Comparison of ENCODE assay signal across 32 cellular contexts in genomic region chr15:39227001-39227400, GRCh38.
"Had no signal": no experiment of that assay in that cellular context is flagged by ENCODE, and none has a peak within 500 bp of the region (broad histone marks: within the 10 kb centered on the region; RNA-seq: fewer than 3 reads in every experiment).

No MANE protein-coding gene starts in this region.

- H3K4me2 ChIP-seq: KMS-11, PC-9 had no signal

- H3K4me3 ChIP-seq: PC-9 had no signal

- H3K9ac ChIP-seq: KMS-11 had no signal

- H3K4me3 Mint-ChIP-seq: activated CD4-positive, alpha-beta memory T cell treated with anti-CD3 and anti-CD28 coated beads, Interleukin-2, amount 10 ng/mL, durations not matched to agents 7 days and 5 days; activated CD8-positive, alpha-beta memory T cell treated with anti-CD3 and anti-CD28 coated beads, Interleukin-2, amount 10 ng/mL, durations not matched to agents 7 days and 5 days; activated naive CD4-positive, alpha-beta T cell treated with anti-CD3 and anti-CD28 coated beads, Interleukin-2, amount 10 ng/mL, durations not matched to agents 7 days and 5 days; activated naive CD8-positive, alpha-beta T cell; activated naive CD8-positive, alpha-beta T cell treated with anti-CD3 and anti-CD28 coated beads, Interleukin-2, amount 50 U/mL, for 24 hours; brain; T-cell; T-helper 17 cell had no signal

- H2AFZ ChIP-seq: PC-9 had no signal

- H3K27ac ChIP-seq: KMS-11, PC-9, VCaP had no signal

- H3K27me3 Mint-ChIP-seq: activated naive CD8-positive, alpha-beta T cell had no signal

- ATAC-seq: activated CD8-positive, alpha-beta memory T cell treated with anti-CD3 and anti-CD28 coated beads, Interleukin-2, amount 10 ng/mL, durations not matched to agents 7 days and 5 days; activated naive CD8-positive, alpha-beta T cell treated with anti-CD3 and anti-CD28 coated beads, Interleukin-2, amount 50 U/mL, for 24 hours; Right ventricle myocardium inferior; SK-N-SH treated with all-trans-retinoic acid at 6 μM for 48 hours; T-cell; T-helper 17 cell had no signal

- H3K36me3 Mint-ChIP-seq: activated CD8-positive, alpha-beta memory T cell treated with anti-CD3 and anti-CD28 coated beads, Interleukin-2, amount 10 ng/mL, durations not matched to agents 7 days and 5 days; activated naive CD4-positive, alpha-beta T cell treated with anti-CD3 and anti-CD28 coated beads, Interleukin-2, amount 10 ng/mL, durations not matched to agents 7 days and 5 days; activated naive CD8-positive, alpha-beta T cell; brain; T-cell had no signal

- H3K27ac Mint-ChIP-seq: activated CD4-positive, alpha-beta memory T cell treated with anti-CD3 and anti-CD28 coated beads, Interleukin-2, amount 10 ng/mL, durations not matched to agents 7 days and 5 days; activated CD8-positive, alpha-beta memory T cell treated with anti-CD3 and anti-CD28 coated beads, Interleukin-2, amount 10 ng/mL, durations not matched to agents 7 days and 5 days; activated naive CD4-positive, alpha-beta T cell treated with anti-CD3 and anti-CD28 coated beads, Interleukin-2, amount 10 ng/mL, durations not matched to agents 7 days and 5 days; activated naive CD8-positive, alpha-beta T cell; activated naive CD8-positive, alpha-beta T cell treated with anti-CD3 and anti-CD28 coated beads, Interleukin-2, amount 50 U/mL, for 24 hours; T-cell; T-helper 17 cell had no signal

- H3K9me3 Mint-ChIP-seq: activated CD4-positive, alpha-beta memory T cell treated with anti-CD3 and anti-CD28 coated beads, Interleukin-2, amount 10 ng/mL, durations not matched to agents 7 days and 5 days; activated naive CD4-positive, alpha-beta T cell treated with anti-CD3 and anti-CD28 coated beads, Interleukin-2, amount 10 ng/mL, durations not matched to agents 7 days and 5 days; activated naive CD8-positive, alpha-beta T cell treated with anti-CD3 and anti-CD28 coated beads, Interleukin-2, amount 50 U/mL, for 24 hours; T-cell had no signal

- H3K4me1 Mint-ChIP-seq: activated CD4-positive, alpha-beta memory T cell treated with anti-CD3 and anti-CD28 coated beads, Interleukin-2, amount 10 ng/mL, durations not matched to agents 7 days and 5 days; activated CD8-positive, alpha-beta memory T cell treated with anti-CD3 and anti-CD28 coated beads, Interleukin-2, amount 10 ng/mL, durations not matched to agents 7 days and 5 days; activated naive CD4-positive, alpha-beta T cell treated with anti-CD3 and anti-CD28 coated beads, Interleukin-2, amount 10 ng/mL, durations not matched to agents 7 days and 5 days; activated naive CD8-positive, alpha-beta T cell treated with anti-CD3 and anti-CD28 coated beads, Interleukin-2, amount 50 U/mL, for 24 hours; T-cell; T-helper 17 cell had no signal

- DNase-seq: activated CD4-positive, alpha-beta memory T cell treated with anti-CD3 and anti-CD28 coated beads, Interleukin-2, amount 10 ng/mL, durations not matched to agents 7 days and 5 days; activated CD4-positive, alpha-beta T cell treated with anti-CD3 and anti-CD28 coated beads for 1 hour; activated CD4-positive, alpha-beta T cell treated with anti-CD3 and anti-CD28 coated beads for 48 hours; activated CD4-positive, CD25-positive, alpha-beta regulatory T cell; activated CD8-positive, alpha-beta memory T cell treated with anti-CD3 and anti-CD28 coated beads for 24 hours; activated CD8-positive, alpha-beta memory T cell treated with anti-CD3 and anti-CD28 coated beads, Interleukin-2, amount 10 ng/mL, durations not matched to agents 7 days and 5 days; activated CD8-positive, alpha-beta memory T cell treated with anti-CD3 and anti-CD28 coated beads, Interleukin-2, amount 50 U/mL, for 48 hours; activated effector memory CD4-positive, alpha-beta T cell treated with Interleukin-2 at 50 U/mL for 16 hours; activated naive CD4-positive, alpha-beta T cell treated with anti-CD3 and anti-CD28 coated beads, Interleukin-2, amount 10 ng/mL, durations not matched to agents 7 days and 5 days; activated naive CD8-positive, alpha-beta T cell treated with anti-CD3 and anti-CD28 coated beads, Interleukin-2, amount 50 U/mL, for 24 hours; activated T-cell treated with anti-CD3 and anti-CD28 coated beads, Interleukin-2, amount 50 U/mL, for 48 hours; caudate nucleus; cerebellar nuclear complex; NCI-H1092 treated with DMSO at 0.1 percent for 48 hours; NCI-H1417; NCI-H187 treated with DMSO at 0.1 percent for 48 hours; NCI-H2081; NCI-H510A; NCI-H526; NCI-H748 treated with DMSO at 0.1 percent for 48 hours; NK-92 treated with Interleukin-12 subunit alpha and Interleukin-12 subunit beta, amount 100 ng/mL, for 24 hours; PC-9; SIG-M5; T-cell; T-helper 17 cell; T-helper 9 cell had no signal
